In the genomic region with DNA sequence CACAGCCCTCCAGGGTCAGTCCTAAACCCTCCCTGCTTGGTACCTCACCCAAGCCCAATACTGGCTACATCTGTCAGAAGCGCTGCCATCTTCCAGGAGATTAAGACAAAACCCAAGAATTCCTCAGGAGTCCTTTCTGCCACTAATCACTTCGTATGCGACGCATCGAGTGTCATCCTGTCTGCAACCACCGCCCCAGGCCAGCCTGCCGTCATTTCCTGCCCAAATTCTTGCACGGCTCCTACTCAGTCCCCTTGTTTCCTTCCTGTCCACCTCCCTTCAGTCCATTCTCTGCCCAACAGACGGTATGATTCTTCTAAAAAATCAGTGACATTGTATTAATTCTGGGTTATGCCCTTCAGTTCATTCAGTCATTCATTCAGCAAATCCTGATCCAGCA, we compare ENCODE assay signal across 15 cellular contexts.
DNase-seq lines count a peak whose midpoint lies in the region; ATAC-seq, FAIRE-seq and TF ChIP-seq lines count a peak whose summit lies in the region.
"Had no signal": no experiment of that assay in that cellular context is flagged by ENCODE, and none has a peak within 500 bp of the region (broad histone marks: within the 10 kb centered on the region; RNA-seq: fewer than 3 reads in every experiment).

No MANE protein-coding gene starts in this region.

- H3K36me3 Mint-ChIP-seq in activated T-cell treated with anti-CD3 and anti-CD28 coated beads, Interleukin-2, amount 50 U/mL, for 72 hours (ENCODE audit: insufficient read depth in 2 of 2), result peaks cover 30 to 57% of the 10 kb centered on the region in 2 donors
- H3K36me3 Mint-ChIP-seq in stimulated activated naive B cell treated with anti-CD40 and anti-IgM and Interleukin-4, amounts not matched to agents 10 μg/mL and 1 μg/mL and 100 μg/mL, for 72 hours, result peaks cover 78 to 88% of the 10 kb centered on the region in 2 donors

- H3K36me3 ChIP-seq in breast epithelium (no peaks in the 10 kb centered on the region), mammary epithelial cell (ENCODE audit: insufficient read depth, low read length) (peaks cover 22% of the 10 kb centered on the region), endothelial cell of umbilical vein (ENCODE audit: control insufficient read depth in 2 of 2, extremely low read depth in 1 of 2, insufficient read depth in 2 of 2, low read length in 2 of 2) (peaks cover 18 to 21% of the 10 kb centered on the region in 2 experiments)
- H3K36me3 ChIP-seq: neural progenitor cell had no signal

- no peak overlapping the region for H3K4me3 ChIP-seq in breast epithelium
- H3K4me3 ChIP-seq in mammary epithelial cell (replicated peaks in 1 of 3; ENCODE audit: insufficient read depth in 1 of 3, low read depth in 2 of 3, low read length in 3 of 3), result no peak overlapping the region
- H3K4me3 ChIP-seq in endothelial cell of umbilical vein (replicated peaks in 1 of 3; ENCODE audit: insufficient read depth in 1 of 3, low read depth in 1 of 3, low read length in 3 of 3), result no peak overlapping the region
- H3K4me3 ChIP-seq: colonic mucosa, neural progenitor cell had no signal

- no peak overlapping the region for H2AFZ ChIP-seq in mammary epithelial cell (ENCODE audit: low read depth, low read length)
- no peak overlapping the region for H2AFZ ChIP-seq in endothelial cell of umbilical vein (ENCODE audit: low read depth, low read length)
- H2AFZ ChIP-seq: neural progenitor cell had no signal

- TF ChIP-seq POLR2A in breast epithelium (IDR thresholded peaks at IDR 0.05) (no peak), endothelial cell of umbilical vein (IDR thresholded peaks at IDR 0.05; ENCODE audit: low read depth, low read length) (no peak)

- CTCF ChIA-PET in mammary epithelial cell (lab: Charles Lee; ENCODE audit: low non-redundant PET), result no interaction called here
- CTCF ChIA-PET in endothelial cell of umbilical vein (lab: Charles Lee), result interaction anchor here (1.4 kb wide), 1 partner anchor 35 kb away, joined by 3 read pairs; no protein-coding TSS in a partner anchor

- H3K4me3 Mint-ChIP-seq in activated T-cell treated with anti-CD3 and anti-CD28 coated beads, Interleukin-2, amount 50 U/mL, for 72 hours, result peak overlapping the region; percentile 62 to 70
- H3K4me3 Mint-ChIP-seq in stimulated activated naive B cell treated with anti-CD40 and anti-IgM and Interleukin-4, amounts not matched to agents 10 μg/mL and 1 μg/mL and 100 μg/mL, for 72 hours, result peak overlapping the region in 1 of 2 donors; percentile 2
- H3K4me3 Mint-ChIP-seq: neural progenitor cell had no signal

- dilution Hi-C loops in mammary epithelial cell (cut with HindIII; ENCODE audit: low sequenced_read_pairs), result loop anchor here (5.0 to 25.0 kb wide), 2 partner anchors 172 to 398 kb away; partner anchors contain the start of gene SLC9B1
- dilution Hi-C loops in endothelial cell of umbilical vein (cut with MboI; ENCODE audit: extremely low pct_ligation_motif_present, low sequenced_read_pairs), result no loop called here

- no peaks in the 10 kb centered on the region for H3K27me3 Mint-ChIP-seq in activated T-cell treated with anti-CD3 and anti-CD28 coated beads, Interleukin-2, amount 50 U/mL, for 72 hours (ENCODE audit: low read depth)
- H3K27me3 Mint-ChIP-seq in stimulated activated naive B cell treated with anti-CD40 and anti-IgM and Interleukin-4, amounts not matched to agents 10 μg/mL and 1 μg/mL and 100 μg/mL, for 72 hours, result no peaks in the 10 kb centered on the region

- POLR2A ChIA-PET in endothelial cell of umbilical vein (lab: Charles Lee), result no interaction called here

- H3K4me2 ChIP-seq in mammary epithelial cell (ENCODE audit: insufficient read depth, low read depth, low read length), result no peak overlapping the region
- H3K4me2 ChIP-seq in endothelial cell of umbilical vein (ENCODE audit: insufficient read depth, low read length), result peak overlapping the region; percentile 36
- H3K4me2 ChIP-seq: neural progenitor cell had no signal

- no peaks in the 10 kb centered on the region for H3K9me1 ChIP-seq in endothelial cell of umbilical vein (replicated peaks; ENCODE audit: control insufficient read depth, extremely low read depth, insufficient read depth, low read length)

- H3K79me2 ChIP-seq in mammary epithelial cell (ENCODE audit: insufficient read depth, low read length) (no peaks in the 10 kb centered on the region), endothelial cell of umbilical vein (ENCODE audit: control insufficient read depth, insufficient read depth, low read length) (no peaks in the 10 kb centered on the region)

- H3K9me3 Mint-ChIP-seq in activated T-cell treated with anti-CD3 and anti-CD28 coated beads, Interleukin-2, amount 50 U/mL, for 72 hours, result no peaks in the 10 kb centered on the region
- H3K9me3 Mint-ChIP-seq in stimulated activated naive B cell treated with anti-CD40 and anti-IgM and Interleukin-4, amounts not matched to agents 10 μg/mL and 1 μg/mL and 100 μg/mL, for 72 hours, result peaks cover 12 to 18% of the 10 kb centered on the region in 2 donors
- H3K9me3 Mint-ChIP-seq: neural progenitor cell had no signal

- H4K20me1 ChIP-seq in mammary epithelial cell (ENCODE audit: insufficient read depth, low read length) (no peaks in the 10 kb centered on the region), endothelial cell of umbilical vein (replicated peaks; ENCODE audit: control insufficient read depth, extremely low read depth, insufficient read depth, low read length) (no peaks in the 10 kb centered on the region)

- peak in 1 of 2 donors; percentile 23 for ATAC-seq in activated T-cell treated with anti-CD3 and anti-CD28 coated beads, Interleukin-2, amount 50 U/mL, for 72 hours (replicated peaks in 1 of 2)
- ATAC-seq in stimulated activated naive B cell treated with anti-CD40 and anti-IgM and Interleukin-4, amounts not matched to agents 10 μg/mL and 1 μg/mL and 100 μg/mL, for 72 hours (replicated peaks), result no peak

- peaks cover 85% of the 10 kb centered on the region for H3K4me1 Mint-ChIP-seq in activated T-cell treated with anti-CD3 and anti-CD28 coated beads, Interleukin-2, amount 50 U/mL, for 72 hours (ENCODE audit: low read depth)
- H3K4me1 Mint-ChIP-seq in stimulated activated naive B cell treated with anti-CD40 and anti-IgM and Interleukin-4, amounts not matched to agents 10 μg/mL and 1 μg/mL and 100 μg/mL, for 72 hours, result peaks cover 40 to 66% of the 10 kb centered on the region in 2 donors
- H3K4me1 Mint-ChIP-seq: neural progenitor cell had no signal

- BruUV-seq in mammary epithelial cell (replicated peaks; lab: Mats Ljungman, UMichigan) (no TSS peak), endothelial cell of umbilical vein (replicated peaks; lab: Mats Ljungman, UMichigan) (no TSS peak)

- no peak for DNase-seq in breast epithelium (ENCODE audit: low spot score in 2 of 2)
- DNase-seq in mammary epithelial cell, result no peak
- DNase-seq in activated T-cell treated with anti-CD3 and anti-CD28 coated beads, Interleukin-2, amount 50 U/mL, for 72 hours, result no peak
- DNase-seq in endothelial cell of umbilical vein (ENCODE audit: low read depth, low spot score), result no peak
- DNase-seq in stimulated activated naive B cell treated with anti-CD40 and anti-IgM and Interleukin-4, amounts not matched to agents 10 μg/mL and 1 μg/mL and 100 μg/mL, for 72 hours, result no peak
- no peak for DNase-seq in NCI-H1105 (lab: John Stamatoyannopoulos, UW)
- no peak for DNase-seq in cortex of kidney (lab: John Stamatoyannopoulos, UW)
- no peak for DNase-seq in stimulated activated CD4-positive, alpha-beta T cell treated with anti-CD3 and anti-CD28 coated beads, Interleukin-4, amount 100 ng/mL, for 24 hours
- DNase-seq: ACHN, colonic mucosa, DMS153, foreskin fibroblast, kidney had no signal

- 77% methylated on average over 9 of the region's 9 CpGs for WGBS in mammary epithelial cell (ENCODE audit: low coverage, missing lambda C conversion rate)

- TF ChIP-seq CTCF in breast epithelium (IDR thresholded peaks at IDR 0.05), result no peak
- no peak for TF ChIP-seq CTCF in mammary epithelial cell (conservative IDR thresholded peaks at IDR 0.05 in 1 of 2, IDR thresholded peaks at IDR 0.05 in 1 of 2; ENCODE audit: extremely low read depth in 1 of 2, insufficient read depth in 1 of 2, low read depth in 1 of 2, low read length in 2 of 2)
- no peak for TF ChIP-seq CTCF in endothelial cell of umbilical vein (IDR thresholded peaks at IDR 0.05; ENCODE audit: extremely low read depth in 1 of 2, insufficient read depth in 1 of 2, low read depth in 1 of 2, low read length in 2 of 2)

- in situ Hi-C loops in mammary epithelial cell (cut with MboI; ENCODE audit: low sequenced_read_pairs in 2 of 2), result loop anchor here in 1 of 2 donors (25.0 kb wide), 1 partner anchor 152 kb away; no protein-coding TSS in a partner anchor

- no peaks in the 10 kb centered on the region for H3K27me3 ChIP-seq in breast epithelium
- H3K27me3 ChIP-seq in mammary epithelial cell (ENCODE audit: insufficient read depth, low read length), result no peaks in the 10 kb centered on the region
- no peaks in the 10 kb centered on the region for H3K27me3 ChIP-seq in endothelial cell of umbilical vein (ENCODE audit: control insufficient read depth in 2 of 2, insufficient read depth in 2 of 2, low read length in 2 of 2)
- H3K27me3 ChIP-seq: colonic mucosa, neural progenitor cell had no signal

- intact Hi-C loops in breast epithelium (cut with DNase I; ENCODE audit: low total_unique reads), result no loop called here
- intact Hi-C loops in mammary epithelial cell (cut with micrococcal nuclease), result no loop called here
- intact Hi-C loops in endothelial cell of umbilical vein (cut with micrococcal nuclease), result loop anchor here (5.0 kb wide), 2 partner anchors 112 to 182 kb away; partner anchors contain the start of gene NFKB1

- H3K4me1 ChIP-seq in breast epithelium, result no peaks in the 10 kb centered on the region
- H3K4me1 ChIP-seq in mammary epithelial cell (ENCODE audit: insufficient read depth, low read length), result peaks cover 26% of the 10 kb centered on the region
- peaks cover 29% of the 10 kb centered on the region for H3K4me1 ChIP-seq in endothelial cell of umbilical vein (ENCODE audit: control insufficient read depth, extremely low read depth, insufficient read depth, low read length)
- H3K4me1 ChIP-seq: colonic mucosa had no signal

- H3K9ac ChIP-seq in mammary epithelial cell (ENCODE audit: insufficient read depth, low read length), result no peak overlapping the region
- H3K9ac ChIP-seq in endothelial cell of umbilical vein (replicated peaks; ENCODE audit: extremely low read depth, insufficient read depth, low read length), result no peak overlapping the region
- H3K9ac ChIP-seq: neural progenitor cell had no signal

- no peaks in the 10 kb centered on the region for H3K9me3 ChIP-seq in breast epithelium
- no peaks in the 10 kb centered on the region for H3K9me3 ChIP-seq in mammary epithelial cell (replicated peaks; ENCODE audit: insufficient read depth, low read length)
- no peaks in the 10 kb centered on the region for H3K9me3 ChIP-seq in endothelial cell of umbilical vein (replicated peaks; ENCODE audit: control insufficient read depth, insufficient read depth, low read length)
- H3K9me3 ChIP-seq: colonic mucosa had no signal

- peak overlapping the region; percentile 5 to 41 for H3K27ac ChIP-seq in breast epithelium
- no peak overlapping the region for H3K27ac ChIP-seq in mammary epithelial cell (ENCODE audit: insufficient read depth, low read depth, low read length)
- peak overlapping the region; percentile 50 for H3K27ac ChIP-seq in endothelial cell of umbilical vein (ENCODE audit: insufficient read depth, low read depth, low read length)
- H3K27ac ChIP-seq: colonic mucosa, HL-60, neural progenitor cell had no signal

- peak; percentile 65 for FAIRE-seq in endothelial cell of umbilical vein (lab: Jason Lieb, UNC)
- FAIRE-seq: kidney had no signal

- peak overlapping the region; percentile 97 for H3K27ac Mint-ChIP-seq in activated T-cell treated with anti-CD3 and anti-CD28 coated beads, Interleukin-2, amount 50 U/mL, for 72 hours
- H3K27ac Mint-ChIP-seq in stimulated activated naive B cell treated with anti-CD40 and anti-IgM and Interleukin-4, amounts not matched to agents 10 μg/mL and 1 μg/mL and 100 μg/mL, for 72 hours, result peak overlapping the region; percentile 82
- H3K27ac Mint-ChIP-seq: neural progenitor cell had no signal
